Comparison of ENCODE assay signal across 8 cellular contexts in the genomic region with DNA sequence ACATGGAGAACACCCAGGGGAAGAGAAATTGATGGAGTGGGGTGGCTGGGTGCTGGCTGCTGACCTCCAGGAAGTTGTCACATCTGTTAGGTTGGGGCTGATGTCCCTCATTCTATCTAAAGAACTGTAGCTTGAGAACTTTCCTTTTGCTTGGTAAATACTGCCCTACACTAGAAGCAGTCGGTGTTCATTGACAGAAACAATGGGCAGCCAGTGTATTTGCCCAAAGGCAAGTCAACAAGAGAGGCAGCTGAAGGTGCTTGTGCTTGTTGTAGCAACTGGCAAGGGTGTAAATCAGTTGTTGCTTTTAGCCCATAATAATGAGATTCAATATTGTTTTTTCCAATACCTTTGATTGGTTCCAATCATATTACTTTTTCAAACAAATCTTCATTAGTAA. TPM values are rescaled to one million over a fixed set of nuclear protein-coding genes. Genes with fewer than 3 reads are reported as not detected.
DNase-seq lines count a peak whose midpoint lies in the region; ATAC-seq, FAIRE-seq and TF ChIP-seq lines count a peak whose summit lies in the region.

No MANE protein-coding gene starts in this region.

- peak; percentile 74 for DNase-seq in ELF-1 (ENCODE audit: low read depth, low spot score)
- DNase-seq in MM.1S: no peak
- DNase-seq in GM12878 (ENCODE audit: low read depth, low spot score): no peak
- no peak for DNase-seq in naive B cell
- DNase-seq in hippocampal formation (lab: John Stamatoyannopoulos, UW): no peak
- no peak for DNase-seq in NCI-H82 treated with DMSO at 0.1 percent for 48 hours (lab: John Stamatoyannopoulos, UW; ENCODE audit: unreplicated experiment)
- no peak for DNase-seq in right cardiac atrium
- DNase-seq in OCI-M2 (lab: John Stamatoyannopoulos, UW; ENCODE audit: unreplicated experiment): no peak

- TF ChIP-seq POLR2A in GM12878 (IDR thresholded peaks at IDR 0.05; ENCODE audit: low read depth, low read length): no peak

- peak overlapping the region; percentile 92 to 100 (median 98) for H3K4me3 Mint-ChIP-seq in naive B cell

- no peaks in the 10 kb centered on the region for H3K27me3 Mint-ChIP-seq in naive B cell

- H3K9ac ChIP-seq in MM.1S (ENCODE audit: low read length): peak overlapping the region; percentile 71; the same call in 1 of the 2 replicates
- no peak overlapping the region for H3K9ac ChIP-seq in GM12878 (ENCODE audit: control insufficient read depth, insufficient read depth, low read length)

- H3K4me3 ChIP-seq in MM.1S (ENCODE audit: low read length): peak overlapping the region; percentile 77
- peak overlapping the region; percentile 89 for H3K4me3 ChIP-seq in GM12878
- H3K4me3 ChIP-seq in right cardiac atrium (ENCODE audit: low read length): no peak overlapping the region

- WGBS in GM12878 (ENCODE audit: insufficient coverage, insufficient replicate concordance, low lambda C conversion rate, missing lambda C conversion rate): 0% methylated on average over 1 of the region's 1 CpG
- WGBS in right cardiac atrium: 75% methylated on average over 1 of the region's 1 CpG

- no peaks in the 10 kb centered on the region for H3K9me2 ChIP-seq in MM.1S (replicated peaks; ENCODE audit: insufficient read depth, low read length)

- no peak overlapping the region for H2AFZ ChIP-seq in MM.1S (ENCODE audit: low read length)
- no peak overlapping the region for H2AFZ ChIP-seq in GM12878 (ENCODE audit: control insufficient read depth, low read depth, low read length)

- TF ChIP-seq RAD21 in GM12878 (IDR thresholded peaks at IDR 0.05; ENCODE audit: insufficient read depth, low read depth, low read length): no peak

- H3K36me3 Mint-ChIP-seq in naive B cell: peaks cover 0 to 6% of the 10 kb centered on the region in 2 donors

- H4K20me1 ChIP-seq in MM.1S (ENCODE audit: insufficient read depth, low read length) (no peaks in the 10 kb centered on the region), GM12878 (ENCODE audit: control insufficient read depth, insufficient read depth) (no peaks in the 10 kb centered on the region)

- H3K9me3 Mint-ChIP-seq in naive B cell: no peaks in the 10 kb centered on the region

- TF ChIP-seq CTCF in MM.1S (IDR thresholded peaks at IDR 0.05; ENCODE audit: low read length) (no peak), GM12878 (IDR thresholded peaks at IDR 0.05 in 2 of 3, conservative IDR thresholded peaks at IDR 0.05 in 1 of 3; ENCODE audit: control insufficient read depth in 2 of 3, extremely low read depth in 1 of 3, insufficient read depth in 1 of 3, low read depth in 3 of 3, low read length in 3 of 3) (no peak)

- H3F3A ChIP-seq in MM.1S (ENCODE audit: insufficient read depth, low read length): 0 out of 2 replicates have a peak, but pooled peaks cover 6% of the 10 kb centered on the region

- SMC1A ChIA-PET in GM12878 (lab: Charles Lee; ENCODE audit: uncharacterized antibody, unreplicated experiment): interaction anchor here (0.8 to 14.9 kb wide), 22 partner anchors 9 to 796 kb away, joined by 3 to 229 read pairs (median 4); no protein-coding TSS in a partner anchor

- peaks cover 54 to 83% (median 60%) of the 10 kb centered on the region in 3 donors for H3K4me1 Mint-ChIP-seq in naive B cell

- no peak overlapping the region; the same call in 1 of the 2 replicates for H3K27ac ChIP-seq in MM.1S (ENCODE audit: low read length)
- H3K27ac ChIP-seq in GM12878 (ENCODE audit: control insufficient read depth, insufficient read depth): no peak overlapping the region
- no peak overlapping the region for H3K27ac ChIP-seq in right cardiac atrium (ENCODE audit: low read length)

- intact Hi-C loops in GM12878 (cut with micrococcal nuclease; ENCODE audit: unreplicated experiment): no loop called here
- intact Hi-C loops in right cardiac atrium (cut with DNase I): no loop called here

- CTCF ChIA-PET in GM12878 (lab: Yijun Ruan, JAX): interaction anchor here (0.6 to 9.8 kb wide), 12 partner anchors 10 to 293 kb away, joined by 3 to 65 read pairs (median 28); a partner anchor contains a TSS

- peaks cover 21% of the 10 kb centered on the region for H3K79me2 ChIP-seq in MM.1S (ENCODE audit: low read length)
- H3K79me2 ChIP-seq in GM12878 (ENCODE audit: control insufficient read depth, insufficient read depth, low read length): no peaks in the 10 kb centered on the region

- in situ Hi-C loops in GM12878 (cut with MboI): no loop called here

- H3K4me2 ChIP-seq in MM.1S (ENCODE audit: low read depth, low read length) (peak overlapping the region; percentile 54), GM12878 (ENCODE audit: control insufficient read depth, insufficient read depth) (peak overlapping the region; percentile 69)

- H3K4me1 ChIP-seq in MM.1S (ENCODE audit: low read length) (peaks cover 21% of the 10 kb centered on the region), GM12878 (ENCODE audit: control insufficient read depth, insufficient read depth, low read length) (peaks cover 37% of the 10 kb centered on the region), right cardiac atrium (ENCODE audit: control insufficient read depth, insufficient read depth, low read length) (no peaks in the 10 kb centered on the region)

- POLR2A ChIA-PET in GM12878 (lab: Charles Lee): interaction anchor here (0.6 to 6.3 kb wide), 7 partner anchors 9 to 35 kb away, joined by 3 to 57 read pairs (median 4); no protein-coding TSS in a partner anchor

- H3K36me3 ChIP-seq in MM.1S (replicated peaks; ENCODE audit: insufficient read depth, low read length): no peaks in the 10 kb centered on the region
- no peaks in the 10 kb centered on the region for H3K36me3 ChIP-seq in GM12878 (ENCODE audit: control insufficient read depth in 2 of 2, insufficient read depth in 2 of 2, low read length in 1 of 2)

- no peak for TF ChIP-seq EP300 in GM12878 (IDR thresholded peaks at IDR 0.05; ENCODE audit: borderline replicate concordance in 1 of 2, control insufficient read depth in 1 of 2, low read depth in 2 of 2, low read length in 2 of 2)

- FAIRE-seq in GM12878 (lab: Jason Lieb, UNC): no peak

- BruUV-seq in GM12878 (replicated peaks; lab: Mats Ljungman, UMichigan): no TSS peak

- H3K9me3 ChIP-seq in MM.1S (replicated peaks; ENCODE audit: insufficient read depth, low read length) (no peaks in the 10 kb centered on the region), GM12878 (replicated peaks; ENCODE audit: control insufficient read depth, insufficient read depth, low read length) (no peaks in the 10 kb centered on the region), right cardiac atrium (ENCODE audit: control insufficient read depth, low read length) (no peaks in the 10 kb centered on the region)

- RAD21 ChIA-PET in GM12878 (lab: Charles Lee; ENCODE audit: unreplicated experiment): interaction anchor here (0.5 to 7.0 kb wide), 14 partner anchors 8 to 222 kb away, joined by 3 to 85 read pairs (median 9); no protein-coding TSS in a partner anchor

- ATAC-seq in GM12878 (peak; percentile 16), naive B cell (ENCODE audit: low read depth in 2 of 2) (no peak), right cardiac atrium (no peak)

- H3K27me3 ChIP-seq in MM.1S (replicated peaks; ENCODE audit: insufficient read depth, low read length) (no peaks in the 10 kb centered on the region), GM12878 (replicated peaks in 1 of 2; ENCODE audit: control insufficient read depth in 2 of 2, insufficient read depth in 2 of 2, low read length in 1 of 2) (no peaks in the 10 kb centered on the region), right cardiac atrium (ENCODE audit: control insufficient read depth, insufficient read depth) (no peaks in the 10 kb centered on the region)

- peak overlapping the region; percentile 79 to 98 (median 98) for H3K27ac Mint-ChIP-seq in naive B cell

TF ChIP-seq in GM12878, 131 proteins besides CTCF, POLR2A, EP300 and RAD21 (continues in another document):
- no peak for TF ChIP-seq NBN (IDR thresholded peaks at IDR 0.05)
- TF ChIP-seq, protein P1, sequence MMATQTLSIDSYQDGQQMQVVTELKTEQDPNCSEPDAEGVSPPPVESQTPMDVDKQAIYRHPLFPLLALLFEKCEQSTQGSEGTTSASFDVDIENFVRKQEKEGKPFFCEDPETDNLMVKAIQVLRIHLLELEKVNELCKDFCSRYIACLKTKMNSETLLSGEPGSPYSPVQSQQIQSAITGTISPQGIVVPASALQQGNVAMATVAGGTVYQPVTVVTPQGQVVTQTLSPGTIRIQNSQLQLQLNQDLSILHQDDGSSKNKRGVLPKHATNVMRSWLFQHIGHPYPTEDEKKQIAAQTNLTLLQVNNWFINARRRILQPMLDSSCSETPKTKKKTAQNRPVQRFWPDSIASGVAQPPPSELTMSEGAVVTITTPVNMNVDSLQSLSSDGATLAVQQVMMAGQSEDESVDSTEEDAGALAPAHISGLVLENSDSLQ (IDR thresholded peaks at IDR 0.05): no peak
- TF ChIP-seq RAD51 (IDR thresholded peaks at IDR 0.05): no peak
- no peak for TF ChIP-seq STAT3 (IDR thresholded peaks at IDR 0.05; ENCODE audit: low read depth, low read length)
- TF ChIP-seq GABPA (IDR thresholded peaks at IDR 0.05; ENCODE audit: low read depth): no peak
- no peak for TF ChIP-seq ZZZ3 (IDR thresholded peaks at IDR 0.05; ENCODE audit: control insufficient read depth, insufficient read length, low read depth)
- no peak for TF ChIP-seq KDM1A (IDR thresholded peaks at IDR 0.05; ENCODE audit: borderline replicate concordance)
- TF ChIP-seq SREBF1 (IDR thresholded peaks at IDR 0.05; ENCODE audit: low read length): no peak
- no peak for TF ChIP-seq GATAD2B (conservative IDR thresholded peaks at IDR 0.05; ENCODE audit: low read depth)
- TF ChIP-seq BCL11A (IDR thresholded peaks at IDR 0.05; ENCODE audit: low read depth, low read length): no peak

RNA-seq across cellular contexts. Expression of a gene that starts 1.0 kb away (rescaled TPM):
- 30.9 and 31.7 TPM in 2 replicates for total RNA-seq in GM12878 (2013; cell fraction: nucleolus; rRNA removed)
- total RNA-seq in GM12878 (2014; rRNA removed) (18.8 and 23.4 TPM in 2 replicates), GM12878 (2014; rRNA removed; fragmentation: Illumina TruSeq; extraction: Trizol) (22.7 and 23.7 TPM in 2 replicates), GM12878 (2021) (41.4 and 42.3 TPM in 2 replicates), right cardiac atrium (1 to 10 TPM in 3 of 4 donors, under 1 TPM in 1; 0.48 to 2.4 (median 1.5) TPM)
- polyA plus RNA-seq in GM12878 (2011; ENCODE audit: low read depth): 4.3 TPM
- polyA plus RNA-seq in GM12878 (2011; rRNA removed) (5.1 and 8.5 TPM in 2 replicates), GM12878 (2014; fragmentation: Illumina TruSeq; extraction: Trizol) (17.5 and 36.2 TPM in 2 replicates), GM12878 (2014; fragmentation: Nextera tagmentation; extraction: Ambion mirVana) (10 to 100 TPM in 1 of 2 experiments, 1 to 10 TPM in 1; 9.3 to 17.6 TPM), GM12878 (2014; rRNA removed) (14.5 and 16.2 TPM in 2 replicates), GM12878 (2016; fragmentation: Nextera tagmentation; extraction: Ambion mirVana) (10 to 100 TPM; 26.5 to 32.3 TPM), naive B cell (ENCODE audit: low read depth in 6 of 6) (100 to 1,000 TPM; 125 to 213 (median 155) TPM), right cardiac atrium (0.16 TPM)
- 2.9 and 3.0 TPM in 2 replicates for polyA plus RNA-seq in GM12878 (2011; cell fraction: cytosol; rRNA removed)
- polyA plus RNA-seq in GM12878 (2011; cell fraction: nucleus; rRNA removed): 2.9 and 3.5 TPM in 2 replicates
- polyA plus RNA-seq in GM12878 (2012): 8.9 and 12.0 TPM in 2 replicates
- 8.7 and 11.3 TPM in 2 replicates for polyA minus RNA-seq in GM12878 (2011; rRNA and poly(A)+ RNA removed)
- 2.1 and 2.4 TPM in 2 replicates for polyA minus RNA-seq in GM12878 (2011; cell fraction: cytosol; rRNA and poly(A)+ RNA removed)
- 4.4 and 6.9 TPM in 2 replicates for polyA minus RNA-seq in GM12878 (2011; cell fraction: nucleus; rRNA and poly(A)+ RNA removed)
